In genomic region chr3:30292192-30292893, GRCh38 we compare ENCODE assay signal across 15 cellular contexts.
DNase-seq lines count a peak whose midpoint lies in the region; ATAC-seq and TF ChIP-seq lines count a peak whose summit lies in the region.
"Had no signal": no experiment of that assay in that cellular context is flagged by ENCODE, and none has a peak within 500 bp of the region (broad histone marks: within the 10 kb centered on the region; RNA-seq: fewer than 3 reads in every experiment).

No MANE protein-coding gene starts in this region.

- intact Hi-C loops in PC-3 (cut with micrococcal nuclease) (loop anchor here (2.0 kb wide), 2 partner anchors 32 to 50 kb away; no protein-coding TSS in a partner anchor), lower lobe of right lung (cut with DNase I) (no loop called here)

- H3K4me1 Mint-ChIP-seq in endothelial cell (ENCODE audit: unreplicated experiment): peaks cover 49% of the 10 kb centered on the region
- H3K4me1 Mint-ChIP-seq in activated CD4-positive, alpha-beta memory T cell treated with anti-CD3 and anti-CD28 coated beads, Interleukin-2, amount 10 ng/mL, durations not matched to agents 7 days and 5 days: peaks cover 31% of the 10 kb centered on the region

- no peak for DNase-seq in SK-N-SH
- DNase-seq in PC-3: peak; percentile 86
- no peak for DNase-seq in endothelial cell (ENCODE audit: low spot score)
- peak; percentile 91 for DNase-seq in renal cortical epithelial cell (ENCODE audit: low read depth)
- DNase-seq in activated CD4-positive, alpha-beta memory T cell treated with anti-CD3 and anti-CD28 coated beads, Interleukin-2, amount 10 ng/mL, durations not matched to agents 7 days and 5 days: no peak
- no peak for DNase-seq in cerebellum (ENCODE audit: low spot score)
- DNase-seq in lower lobe of right lung: no peak
- DNase-seq: adrenal gland; effector CD8-positive, alpha-beta T cell; heart right ventricle; NCI-H187 treated with DMSO at 0.1 percent for 48 hours; occipital lobe; T1000 had no signal

- 85% methylated on average over 5 of the region's 5 CpGs for WGBS in SK-N-SH (ENCODE audit: low lambda C conversion rate)

- H3K27ac ChIP-seq in SK-N-SH (ENCODE audit: low read depth in 2 of 2, low read length in 1 of 2) (peak overlapping the region in 1 of 2 experiments; percentile 68; a peak in 2 of 4 replicates), PC-3 (ENCODE audit: low read length) (peak overlapping the region; percentile 86), lower lobe of right lung (no peak overlapping the region)
- H3K27ac ChIP-seq: adrenal gland had no signal

- no peaks in the 10 kb centered on the region for H3K79me2 ChIP-seq in SK-N-SH (ENCODE audit: insufficient read depth)
- no peaks in the 10 kb centered on the region for H3K79me2 ChIP-seq in PC-3 (ENCODE audit: low read length)

- TF ChIP-seq CTCF in SK-N-SH (IDR thresholded peaks at IDR 0.05): no peak
- TF ChIP-seq CTCF in PC-3 (conservative IDR thresholded peaks at IDR 0.05; ENCODE audit: low read depth, low read length): no peak
- TF ChIP-seq CTCF in endothelial cell (IDR thresholded peaks at IDR 0.05; ENCODE audit: unreplicated experiment): no peak
- TF ChIP-seq CTCF in lower lobe of right lung (IDR thresholded peaks at IDR 0.05): no peak

- H3K4me3 Mint-ChIP-seq in endothelial cell (ENCODE audit: unreplicated experiment): no peak overlapping the region
- H3K4me3 Mint-ChIP-seq in activated CD4-positive, alpha-beta memory T cell treated with anti-CD3 and anti-CD28 coated beads, Interleukin-2, amount 10 ng/mL, durations not matched to agents 7 days and 5 days: no peak overlapping the region

- H3K27ac Mint-ChIP-seq in endothelial cell (ENCODE audit: unreplicated experiment): peak overlapping the region; percentile 33
- H3K27ac Mint-ChIP-seq in activated CD4-positive, alpha-beta memory T cell treated with anti-CD3 and anti-CD28 coated beads, Interleukin-2, amount 10 ng/mL, durations not matched to agents 7 days and 5 days: no peak overlapping the region

- H3K36me3 Mint-ChIP-seq in endothelial cell (ENCODE audit: low read depth, unreplicated experiment): no peaks in the 10 kb centered on the region
- H3K36me3 Mint-ChIP-seq in activated CD4-positive, alpha-beta memory T cell treated with anti-CD3 and anti-CD28 coated beads, Interleukin-2, amount 10 ng/mL, durations not matched to agents 7 days and 5 days (ENCODE audit: low read depth): no peaks in the 10 kb centered on the region

- no peak for TF ChIP-seq RAD21 in SK-N-SH (IDR thresholded peaks at IDR 0.05; ENCODE audit: low read length)

- H3K36me3 ChIP-seq in SK-N-SH (replicated peaks in 1 of 2; ENCODE audit: control insufficient read depth in 1 of 2, insufficient read depth in 2 of 2, low read length in 1 of 2): no peaks in the 10 kb centered on the region
- no peaks in the 10 kb centered on the region for H3K36me3 ChIP-seq in PC-3 (ENCODE audit: low read depth, low read length)
- H3K36me3 ChIP-seq in lower lobe of right lung: no peaks in the 10 kb centered on the region
- H3K36me3 ChIP-seq: adrenal gland, heart right ventricle had no signal

- H3K9me3 Mint-ChIP-seq in endothelial cell (ENCODE audit: unreplicated experiment): no peaks in the 10 kb centered on the region
- H3K9me3 Mint-ChIP-seq in activated CD4-positive, alpha-beta memory T cell treated with anti-CD3 and anti-CD28 coated beads, Interleukin-2, amount 10 ng/mL, durations not matched to agents 7 days and 5 days: no peaks in the 10 kb centered on the region

- H3K4me1 ChIP-seq in SK-N-SH (ENCODE audit: control insufficient read depth in 1 of 2, insufficient read depth in 2 of 2, low read depth in 1 of 2, low read length in 1 of 2) (peaks cover 0 to 45% of the 10 kb centered on the region in 2 experiments; a peak in 1 of 4 replicates), PC-3 (ENCODE audit: insufficient read depth, low read length) (peaks cover 34% of the 10 kb centered on the region), lower lobe of right lung (peaks cover 16% of the 10 kb centered on the region)

- H3K9me2 ChIP-seq in SK-N-SH: no peaks in the 10 kb centered on the region
- H3K9me2 ChIP-seq in PC-3 (replicated peaks; ENCODE audit: low read length): no peaks in the 10 kb centered on the region

- POLR2A ChIA-PET in SK-N-SH (lab: Yijun Ruan, JAX) (no interaction called here), PC-3 (lab: Charles Lee; ENCODE audit: unreplicated experiment) (interaction anchor here (0.6 kb wide), 1 partner anchor 254 kb away, joined by 3 read pairs; no protein-coding TSS in a partner anchor)
- POLR2A ChIA-PET in activated CD4-positive, alpha-beta memory T cell treated with anti-CD3 and anti-CD28 coated beads, Interleukin-2, amount 10 ng/mL, durations not matched to agents 7 days and 5 days (lab: Charles Lee): no interaction called here

- TSS peak; percentile 69 for BruUV-seq in PC-3 (replicated peaks; lab: Mats Ljungman, UMichigan)

- no peaks in the 10 kb centered on the region for H3K9me3 ChIP-seq in SK-N-SH
- no peaks in the 10 kb centered on the region for H3K9me3 ChIP-seq in PC-3 (ENCODE audit: low read length)
- no peaks in the 10 kb centered on the region for H3K9me3 ChIP-seq in lower lobe of right lung
- H3K9me3 ChIP-seq: adrenal gland, heart right ventricle had no signal

- H3K9ac ChIP-seq in SK-N-SH (no peak overlapping the region), PC-3 (ENCODE audit: low read length) (peak overlapping the region; percentile 57)

- H3K4me3 ChIP-seq in SK-N-SH (ENCODE audit: low read depth in 2 of 2, low read length in 1 of 2) (no peak overlapping the region), PC-3 (ENCODE audit: low read length) (0 out of 2 replicates have a peak overlapping the region, but pooled peaks have one; percentile 9), lower lobe of right lung (no peak overlapping the region)
- H3K4me3 ChIP-seq: adrenal gland, heart right ventricle, lung had no signal

- H3K27me3 Mint-ChIP-seq in endothelial cell (ENCODE audit: unreplicated experiment): no peaks in the 10 kb centered on the region
- H3K27me3 Mint-ChIP-seq in activated CD4-positive, alpha-beta memory T cell treated with anti-CD3 and anti-CD28 coated beads, Interleukin-2, amount 10 ng/mL, durations not matched to agents 7 days and 5 days: no peaks in the 10 kb centered on the region

- ATAC-seq in SK-N-SH treated with all-trans-retinoic acid at 6 μM for 48 hours: no peak
- peak; percentile 88 for ATAC-seq in PC-3
- no peak for ATAC-seq in lower lobe of right lung

- CTCF ChIA-PET in SK-N-SH (lab: Yijun Ruan, JAX) (interaction anchor here (1.3 kb wide), 1 partner anchor 8 kb away, joined by 5 read pairs; no protein-coding TSS in a partner anchor), PC-3 (lab: Charles Lee) (interaction anchor here (1.6 kb wide), 1 partner anchor 93 kb away, joined by 4 read pairs; no protein-coding TSS in a partner anchor)
- CTCF ChIA-PET in activated CD4-positive, alpha-beta memory T cell treated with anti-CD3 and anti-CD28 coated beads, Interleukin-2, amount 10 ng/mL, durations not matched to agents 7 days and 5 days (lab: Charles Lee): no interaction called here

- H2AFZ ChIP-seq in SK-N-SH (ENCODE audit: low read depth) (peak overlapping the region; percentile 76; the same call in 1 of the 2 replicates), PC-3 (ENCODE audit: low read length) (peak overlapping the region; percentile 32)

- H3F3A ChIP-seq in SK-N-SH (replicated peaks; ENCODE audit: insufficient read depth) (peaks cover 16% of the 10 kb centered on the region), PC-3 (ENCODE audit: low read length, unreplicated experiment) (no peaks in the 10 kb centered on the region)

- TF ChIP-seq EP300 in SK-N-SH (IDR thresholded peaks at IDR 0.05; ENCODE audit: borderline replicate concordance in 1 of 2, low read depth in 1 of 2, low read length in 1 of 2): no peak

- H4K20me1 ChIP-seq in SK-N-SH (ENCODE audit: insufficient read depth) (no peaks in the 10 kb centered on the region), PC-3 (ENCODE audit: low read length) (no peaks in the 10 kb centered on the region)

- H3K27me3 ChIP-seq in SK-N-SH (ENCODE audit: insufficient read depth) (no peaks in the 10 kb centered on the region), PC-3 (ENCODE audit: low read length) (no peaks in the 10 kb centered on the region), lower lobe of right lung (ENCODE audit: low read depth) (no peaks in the 10 kb centered on the region)
- H3K27me3 ChIP-seq: adrenal gland, heart right ventricle had no signal

- H3K4me2 ChIP-seq in SK-N-SH (no peak overlapping the region), PC-3 (ENCODE audit: low read length) (peak overlapping the region; percentile 38)

TF ChIP-seq in SK-N-SH, 30 proteins besides CTCF, POLR2A, EP300 and RAD21:
- TF ChIP-seq PBX3 (IDR thresholded peaks at IDR 0.05) (peak; percentile 53), RCOR1 (IDR thresholded peaks at IDR 0.05; ENCODE audit: low read length) (no peak), NRF1 (IDR thresholded peaks at IDR 0.05; ENCODE audit: low read depth, low read length) (no peak), TCF12 (IDR thresholded peaks at IDR 0.05) (peak; percentile 30; the same call in 1 of the 2 replicates)

TF ChIP-seq in SK-N-SH treated with all-trans-retinoic acid at 6 μM for 48 hours, 23 proteins besides CTCF, POLR2A, EP300 and RAD21:
- TF ChIP-seq ISL1 (CRISPR knock-in tag; IDR thresholded peaks at IDR 0.05): no peak

Comparison
In these comparisons a context has a peak if more than half of its experiments do, and no peak if none do; other contexts are left out.
1. DNase-seq: peak in PC-3 (single experiment) and renal cortical epithelial cell (single experiment); none in SK-N-SH (single experiment), endothelial cell (single experiment), activated CD4-positive, alpha-beta memory T cell treated with anti-CD3 and anti-CD28 coated beads, Interleukin-2, amount 10 ng/mL, durations not matched to agents 7 days and 5 days (single experiment), cerebellum (single experiment) and lower lobe of right lung (single experiment).